ENCODE assay signal across 8 cellular contexts in genomic region chr2:99337164-99337930, GRCh38. TPM values are rescaled to one million over a fixed set of nuclear protein-coding genes. Genes with fewer than 3 reads are reported as not detected.
DNase-seq lines count a peak whose midpoint lies in the region; ATAC-seq and TF ChIP-seq lines count a peak whose summit lies in the region.

Gene EIF5B (plus strand): TSS chr2:99337389. CDS start chr2:99337555, 166 bp downstream.

- no peak for TF ChIP-seq POLR2A in testis (IDR thresholded peaks at IDR 0.05)

- peaks cover 27% of the 10 kb centered on the region for H4K20me1 ChIP-seq in SK-N-SH (ENCODE audit: insufficient read depth)

- H3K79me2 ChIP-seq in SK-N-SH (ENCODE audit: insufficient read depth), result peaks cover 88% of the 10 kb centered on the region

- H3K4me3 ChIP-seq in GM12865 (ENCODE audit: low read depth, low read length) (peak within 1 kb of the TSS; percentile 93), SK-N-SH (ENCODE audit: low read depth in 2 of 2, low read length in 1 of 2) (peak within 1 kb of the TSS; percentile 81 to 96), testis (peak within 1 kb of the TSS; percentile 74 to 98)

- H3K9me3 Mint-ChIP-seq in activated naive CD4-positive, alpha-beta T cell treated with anti-CD3 and anti-CD28 coated beads, Interleukin-2, amount 50 U/mL, for 72 hours, result no peaks in the 10 kb centered on the region

- TF ChIP-seq EP300 in SK-N-SH (IDR thresholded peaks at IDR 0.05; ENCODE audit: borderline replicate concordance in 1 of 2, low read depth in 1 of 2, low read length in 1 of 2), result no peak

- H3K36me3 Mint-ChIP-seq in activated naive CD4-positive, alpha-beta T cell treated with anti-CD3 and anti-CD28 coated beads, Interleukin-2, amount 50 U/mL, for 72 hours, result peaks cover 17% of the 10 kb centered on the region in 2 donors

- TF ChIP-seq RAD21 in SK-N-SH (IDR thresholded peaks at IDR 0.05; ENCODE audit: low read length), result no peak; the same call in 1 of the 2 replicates

- intact Hi-C loops in testis (cut with DNase I; ENCODE audit: low total_unique reads), result loop anchor here (5.0 to 10.0 kb wide), 3 partner anchors 150 to 1227 kb away; partner anchors contain the start of genes MITD1, MRPL30 and PDCL3

- H3K9me2 ChIP-seq in SK-N-SH, result no peaks in the 10 kb centered on the region

- no peaks in the 10 kb centered on the region for H3K9me3 ChIP-seq in SK-N-SH
- H3K9me3 ChIP-seq in testis, result no peaks in the 10 kb centered on the region

- H3K4me1 ChIP-seq in SK-N-SH (ENCODE audit: control insufficient read depth in 1 of 2, insufficient read depth in 2 of 2, low read depth in 1 of 2, low read length in 1 of 2), result peaks cover 0 to 6% of the 10 kb centered on the region in 2 experiments; a peak in 2 of 4 replicates
- H3K4me1 ChIP-seq in testis, result peaks cover 19% of the 10 kb centered on the region

- peak within 1 kb of the TSS; percentile 82 to 91 for H3K27ac ChIP-seq in SK-N-SH (ENCODE audit: low read depth in 2 of 2, low read length in 1 of 2)
- H3K27ac ChIP-seq in testis, result peak within 1 kb of the TSS; percentile 87 to 90

- DNase-seq in GM12865 (ENCODE audit: low read depth) (peak; percentile 98), NCI-H1092 (lab: John Stamatoyannopoulos, UW) (peak; percentile 91), SK-N-SH (peak; percentile 94), glomerular visceral epithelial cell (ENCODE audit: extremely low spot score) (peak; percentile 98), omental fat pad (ENCODE audit: low spot score) (peak; percentile 72), testis (peak; percentile 97)
- peak; percentile 90 for DNase-seq in activated naive CD4-positive, alpha-beta T cell treated with anti-CD3 and anti-CD28 coated beads, Interleukin-2, amount 50 U/mL, for 72 hours (ENCODE audit: low spot score in 2 of 2)

- ATAC-seq in HG02623 (IDR thresholded peaks at IDR 0.05; ENCODE audit: unreplicated experiment) (peak; percentile 52), omental fat pad (ENCODE audit: low FRiP score) (peak; percentile 92)
- ATAC-seq in activated naive CD4-positive, alpha-beta T cell treated with anti-CD3 and anti-CD28 coated beads, Interleukin-2, amount 50 U/mL, for 72 hours, result peak; percentile 71 to 81

- POLR2A ChIA-PET in SK-N-SH (lab: Yijun Ruan, JAX), result interaction anchor here (1.2 to 2.2 kb wide), 5 partner anchors 62 to 196 kb away, joined by 3 to 8 read pairs (median 7); partner anchors contain the start of genes C2orf15, LIPT1, REV1 and TSGA10

- H3K9ac ChIP-seq in SK-N-SH, result peak within 1 kb of the TSS; percentile 77

- WGBS in SK-N-SH (ENCODE audit: low lambda C conversion rate), result under 1% methylated on average over 30 of the region's 80 CpGs
- 0% methylated on average over 50 to 80 of the region's 80 CpGs for WGBS in testis, 2 donors

- H3K36me3 ChIP-seq in SK-N-SH (replicated peaks in 1 of 2; ENCODE audit: control insufficient read depth in 1 of 2, insufficient read depth in 2 of 2, low read length in 1 of 2) (peaks cover 3 to 7% of the 10 kb centered on the region in 2 experiments), testis (ENCODE audit: low read depth, missing control alignments) (no peaks in the 10 kb centered on the region)

- peaks cover 15% of the 10 kb centered on the region for H3F3A ChIP-seq in SK-N-SH (replicated peaks; ENCODE audit: insufficient read depth)

- peak within 1 kb of the TSS; percentile 99 for H2AFZ ChIP-seq in SK-N-SH (ENCODE audit: low read depth)

- H3K27ac Mint-ChIP-seq in activated naive CD4-positive, alpha-beta T cell treated with anti-CD3 and anti-CD28 coated beads, Interleukin-2, amount 50 U/mL, for 72 hours, result no peak within 1 kb of the TSS

- CTCF ChIA-PET in SK-N-SH (lab: Yijun Ruan, JAX), result interaction anchor here (0.6 to 4.1 kb wide), 32 partner anchors 10 to 1047 kb away, joined by 3 to 25 read pairs (median 4); partner anchors contain the start of genes LIPT1, MITD1, MRPL30 and REV1

- H3K4me2 ChIP-seq in SK-N-SH, result peak within 1 kb of the TSS; percentile 98

- peak; percentile 67 for TF ChIP-seq CTCF in GM12865 (IDR thresholded peaks at IDR 0.05; ENCODE audit: insufficient read depth, low read depth, low read length, missing control alignments)
- peak; percentile 76 for TF ChIP-seq CTCF in SK-N-SH (IDR thresholded peaks at IDR 0.05)
- no peak for TF ChIP-seq CTCF in omental fat pad (IDR thresholded peaks at IDR 0.05)
- TF ChIP-seq CTCF in testis (IDR thresholded peaks at IDR 0.05), result peak; percentile 57 to 63 (median 60)

- H3K27me3 ChIP-seq in SK-N-SH (ENCODE audit: insufficient read depth), result no peaks in the 10 kb centered on the region
- H3K27me3 ChIP-seq in testis, result no peaks in the 10 kb centered on the region

TF ChIP-seq in SK-N-SH, 30 proteins besides CTCF, POLR2A, EP300 and RAD21 (continues in another document):
- TF ChIP-seq TAF1 (IDR thresholded peaks at IDR 0.05; ENCODE audit: borderline replicate concordance, low read depth, low read length) (peak; percentile 86), TEAD4 (IDR thresholded peaks at IDR 0.05; ENCODE audit: borderline replicate concordance, insufficient read depth) (no peak), EZH2phosphoT487 (IDR thresholded peaks at IDR 0.05; ENCODE audit: borderline replicate concordance, low read depth) (no peak), RFX5 (IDR thresholded peaks at IDR 0.05; ENCODE audit: low read length) (no peak), SIN3A (IDR thresholded peaks at IDR 0.05; ENCODE audit: borderline replicate concordance, low read depth, low read length) (peak; percentile 93), MEF2A (IDR thresholded peaks at IDR 0.05; ENCODE audit: borderline replicate concordance, low read depth) (no peak), CHD2 (IDR thresholded peaks at IDR 0.05; ENCODE audit: low read length, partially characterized antibody) (peak; percentile 93), SMC3 (IDR thresholded peaks at IDR 0.05; ENCODE audit: low read depth, low read length) (peak; percentile 32; the same call in 1 of the 2 replicates), GATA2 (CRISPR knock-in tag; IDR thresholded peaks at IDR 0.05) (no peak), RXRA (IDR thresholded peaks at IDR 0.05; ENCODE audit: borderline replicate concordance, low read depth) (no peak), FOSL2 (IDR thresholded peaks at IDR 0.05; ENCODE audit: borderline replicate concordance, low read depth) (no peak), ELF1 (IDR thresholded peaks at IDR 0.05) (peak; percentile 37; the same call in 1 of the 2 replicates), USF2 (IDR thresholded peaks at IDR 0.05; ENCODE audit: borderline replicate concordance, low read depth, low read length) (no peak), RCOR1 (IDR thresholded peaks at IDR 0.05; ENCODE audit: low read length) (no peak), TCF12 (IDR thresholded peaks at IDR 0.05) (peak; percentile 37; the same call in 1 of the 2 replicates)
- TF ChIP-seq, protein P1, sequence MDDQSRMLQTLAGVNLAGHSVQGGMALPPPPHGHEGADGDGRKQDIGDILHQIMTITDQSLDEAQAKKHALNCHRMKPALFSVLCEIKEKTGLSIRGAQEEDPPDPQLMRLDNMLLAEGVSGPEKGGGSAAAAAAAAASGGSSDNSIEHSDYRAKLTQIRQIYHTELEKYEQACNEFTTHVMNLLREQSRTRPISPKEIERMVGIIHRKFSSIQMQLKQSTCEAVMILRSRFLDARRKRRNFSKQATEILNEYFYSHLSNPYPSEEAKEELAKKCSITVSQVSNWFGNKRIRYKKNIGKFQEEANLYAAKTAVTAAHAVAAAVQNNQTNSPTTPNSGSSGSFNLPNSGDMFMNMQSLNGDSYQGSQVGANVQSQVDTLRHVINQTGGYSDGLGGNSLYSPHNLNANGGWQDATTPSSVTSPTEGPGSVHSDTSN (IDR thresholded peaks at IDR 0.05), result no peak
- TF ChIP-seq, protein P2, sequence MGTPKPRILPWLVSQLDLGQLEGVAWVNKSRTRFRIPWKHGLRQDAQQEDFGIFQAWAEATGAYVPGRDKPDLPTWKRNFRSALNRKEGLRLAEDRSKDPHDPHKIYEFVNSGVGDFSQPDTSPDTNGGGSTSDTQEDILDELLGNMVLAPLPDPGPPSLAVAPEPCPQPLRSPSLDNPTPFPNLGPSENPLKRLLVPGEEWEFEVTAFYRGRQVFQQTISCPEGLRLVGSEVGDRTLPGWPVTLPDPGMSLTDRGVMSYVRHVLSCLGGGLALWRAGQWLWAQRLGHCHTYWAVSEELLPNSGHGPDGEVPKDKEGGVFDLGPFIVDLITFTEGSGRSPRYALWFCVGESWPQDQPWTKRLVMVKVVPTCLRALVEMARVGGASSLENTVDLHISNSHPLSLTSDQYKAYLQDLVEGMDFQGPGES (IDR thresholded peaks at IDR 0.05; ENCODE audit: low read depth, low read length), result no peak
- TF ChIP-seq, protein P3, sequence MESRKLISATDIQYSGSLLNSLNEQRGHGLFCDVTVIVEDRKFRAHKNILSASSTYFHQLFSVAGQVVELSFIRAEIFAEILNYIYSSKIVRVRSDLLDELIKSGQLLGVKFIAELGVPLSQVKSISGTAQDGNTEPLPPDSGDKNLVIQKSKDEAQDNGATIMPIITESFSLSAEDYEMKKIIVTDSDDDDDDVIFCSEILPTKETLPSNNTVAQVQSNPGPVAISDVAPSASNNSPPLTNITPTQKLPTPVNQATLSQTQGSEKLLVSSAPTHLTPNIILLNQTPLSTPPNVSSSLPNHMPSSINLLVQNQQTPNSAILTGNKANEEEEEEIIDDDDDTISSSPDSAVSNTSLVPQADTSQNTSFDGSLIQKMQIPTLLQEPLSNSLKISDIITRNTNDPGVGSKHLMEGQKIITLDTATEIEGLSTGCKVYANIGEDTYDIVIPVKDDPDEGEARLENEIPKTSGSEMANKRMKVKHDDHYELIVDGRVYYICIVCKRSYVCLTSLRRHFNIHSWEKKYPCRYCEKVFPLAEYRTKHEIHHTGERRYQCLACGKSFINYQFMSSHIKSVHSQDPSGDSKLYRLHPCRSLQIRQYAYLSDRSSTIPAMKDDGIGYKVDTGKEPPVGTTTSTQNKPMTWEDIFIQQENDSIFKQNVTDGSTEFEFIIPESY (IDR thresholded peaks at IDR 0.05; ENCODE audit: borderline replicate concordance, low read depth), result peak; percentile 86; the same call in 1 of the 2 replicates

RNA-seq across cellular contexts. Expression of gene EIF5B, which starts in this region (rescaled TPM):
- polyA plus RNA-seq in SK-N-SH (2012; rRNA removed) (8.7 and 9.8 TPM in 2 replicates), testis (ENCODE audit: insufficient read depth, low read depth, low replicate concordance) (12.2 TPM)
- 12.8 and 14.0 TPM in 2 replicates for polyA plus RNA-seq in SK-N-SH (2012; cell fraction: cytosol; rRNA removed)
- 10.5 and 20.5 TPM in 2 replicates for polyA plus RNA-seq in SK-N-SH (2012; cell fraction: nucleus; rRNA removed)
- 10 to 100 TPM; 68.6 to 77.7 TPM for total RNA-seq in activated naive CD4-positive, alpha-beta T cell treated with anti-CD3 and anti-CD28 coated beads, Interleukin-2, amount 50 U/mL, for 72 hours
- total RNA-seq in omental fat pad (10 to 100 TPM; 30.1 to 78.1 (median 36.4) TPM), testis (10 to 100 TPM; 38.1 to 66.8 TPM)

Comparison
In these comparisons a context has a peak if more than half of its experiments do, and no peak if none do; other contexts are left out.
1. Peak in every context shown above with its lines: DNase-seq, ATAC-seq, H3K4me3 ChIP-seq and H3K27ac ChIP-seq.
2. CTCF ChIP-seq: peak in GM12865 (single experiment), SK-N-SH (single experiment) and testis (3 of 3); none in omental fat pad (0 of 3).